Comparison of ENCODE assay signal across 9 cellular contexts in genomic region chr10:79981356-79981672, GRCh38. TPM values are rescaled to one million over a fixed set of nuclear protein-coding genes. Genes with fewer than 3 reads are reported as not detected.
A peak's percentile ranks its signal among the peaks of the same experiment; 100 is the strongest.
DNase-seq lines count a peak whose midpoint lies in the region; ATAC-seq, FAIRE-seq and TF ChIP-seq lines count a peak whose summit lies in the region.
"Had no signal": no experiment of that assay in that cellular context is flagged by ENCODE, and none has a peak within 500 bp of the region (broad histone marks: within the 10 kb centered on the region; RNA-seq: fewer than 3 reads in every experiment).

No MANE protein-coding gene starts in this region.

- H3K4me1 Mint-ChIP-seq in activated naive CD8-positive, alpha-beta T cell (ENCODE audit: low read depth), result peaks cover 8% of the 10 kb centered on the region

- no peaks in the 10 kb centered on the region for H4K20me1 ChIP-seq in HCT116 (ENCODE audit: insufficient read depth)

- intact Hi-C loops in HCT116 (cut with micrococcal nuclease), result no loop called here
- intact Hi-C loops in sigmoid colon (cut with DNase I), result loop anchor here (2.0 kb wide), 1 partner anchor 97 kb away; the partner anchor contains the start of gene TMEM254

- H3K4me1 ChIP-seq in HCT116 (ENCODE audit: control insufficient read depth in 1 of 2, insufficient read depth in 2 of 2, low read length in 2 of 2) (peaks cover 3 to 29% of the 10 kb centered on the region in 2 experiments), right atrium auricular region (peaks cover 0 to 30% of the 10 kb centered on the region in 2 donors), sigmoid colon (peaks cover 0 to 19% (median 12%) of the 10 kb centered on the region in 4 donors)

- H3K27ac Mint-ChIP-seq in activated naive CD8-positive, alpha-beta T cell, result no peak overlapping the region

- FAIRE-seq in GM12891 (lab: Jason Lieb, UNC), result no peak

- H3K4me3 ChIP-seq in HCT116 (replicated peaks in 1 of 2; ENCODE audit: low read depth in 1 of 2, low read length in 2 of 2) (peak overlapping the region; percentile 48 to 61), right atrium auricular region (peak overlapping the region; percentile 60 to 75), sigmoid colon (peak overlapping the region; percentile 45 to 80 (median 60))

- RAD21 ChIA-PET in HCT116 (lab: Charles Lee; ENCODE audit: low non-redundant PET in 1 of 2, low total read pairs in 2 of 2, uncharacterized antibody in 2 of 2, unreplicated experiment in 2 of 2), result no interaction called here

- WGBS in sigmoid colon, 2 donors, result 1 to 3% methylated on average over 19 of the region's 19 CpGs

- H3K4me3 Mint-ChIP-seq in activated naive CD8-positive, alpha-beta T cell, result peak overlapping the region; percentile 74

- H3K9me2 ChIP-seq in HCT116 (ENCODE audit: insufficient read depth), result no peaks in the 10 kb centered on the region

- no peak for TF ChIP-seq RAD21 in HCT116 (IDR thresholded peaks at IDR 0.05; ENCODE audit: low read depth)

- H3K36me3 ChIP-seq in HCT116 (ENCODE audit: control insufficient read depth in 1 of 2, insufficient read depth in 2 of 2, low read length in 2 of 2) (no peaks in the 10 kb centered on the region), right atrium auricular region (no peaks in the 10 kb centered on the region), sigmoid colon (no peaks in the 10 kb centered on the region)

- no peaks in the 10 kb centered on the region for H3K9me3 Mint-ChIP-seq in activated naive CD8-positive, alpha-beta T cell (ENCODE audit: low read depth)

- no peaks in the 10 kb centered on the region for H3K36me3 Mint-ChIP-seq in activated naive CD8-positive, alpha-beta T cell

- H2AFZ ChIP-seq in HCT116 (ENCODE audit: low read depth, low read length, poor library complexity, severe bottlenecking), result peak overlapping the region; percentile 88

- H3K4me2 ChIP-seq in HCT116 (ENCODE audit: low read length), result peak overlapping the region; percentile 89

- H3K27me3 Mint-ChIP-seq in activated naive CD8-positive, alpha-beta T cell, result peaks cover 28% of the 10 kb centered on the region

- H3K27me3 ChIP-seq in HCT116 (ENCODE audit: insufficient read depth, low read length) (no peaks in the 10 kb centered on the region), right atrium auricular region (no peaks in the 10 kb centered on the region), sigmoid colon (peaks cover 0 to 11% (median 5%) of the 10 kb centered on the region in 3 donors)

- H3K79me2 ChIP-seq in HCT116 (ENCODE audit: insufficient read depth, low read length), result no peaks in the 10 kb centered on the region

- no peak for TF ChIP-seq POLR2A in HCT116 (IDR thresholded peaks at IDR 0.05; ENCODE audit: borderline replicate concordance, extremely low read depth, insufficient read depth, insufficient read length)
- no peak for TF ChIP-seq POLR2A in sigmoid colon (IDR thresholded peaks at IDR 0.05)
- no peak for TF ChIP-seq POLR2A in GM12891 (IDR thresholded peaks at IDR 0.05; ENCODE audit: low read depth, low read length)

- peak overlapping the region; percentile 47 for H3K9ac ChIP-seq in HCT116 (ENCODE audit: low read length)

- POLR2A ChIA-PET in HCT116 (lab: Charles Lee), result no interaction called here

- H3K9me3 ChIP-seq in HCT116 (ENCODE audit: control insufficient read depth in 1 of 2, insufficient read depth in 1 of 2, low read depth in 1 of 2, low read length in 2 of 2) (no peaks in the 10 kb centered on the region), right atrium auricular region (no peaks in the 10 kb centered on the region), sigmoid colon (peaks cover 0 to 5% (median 0%) of the 10 kb centered on the region in 4 donors)

- ATAC-seq in HCT116, result peak; percentile 60
- no peak for ATAC-seq in HG03565 (IDR thresholded peaks at IDR 0.05; ENCODE audit: unreplicated experiment)

- H3K27ac ChIP-seq in HCT116 (ENCODE audit: low read depth, low read length), result peak overlapping the region; percentile 20; the same call in 1 of the 2 replicates
- peak overlapping the region; percentile 77 to 79 for H3K27ac ChIP-seq in right atrium auricular region
- H3K27ac ChIP-seq in sigmoid colon, result peak overlapping the region; percentile 22 to 86 (median 80)

- CTCF ChIA-PET in HCT116 (lab: Charles Lee), result no interaction called here

- no peak for DNase-seq in HCT116 (ENCODE audit: low read depth, low spot score)
- DNase-seq in right atrium auricular region (ENCODE audit: low spot score), result peak; percentile 61
- no peak for DNase-seq in sigmoid colon
- no peak for DNase-seq in occipital lobe (lab: John Stamatoyannopoulos, UW)
- DNase-seq in GM12891 (ENCODE audit: insufficient read length, low spot score), result no peak
- no peak for DNase-seq in RKO (ENCODE audit: low spot score)

- no peak for TF ChIP-seq EP300 in sigmoid colon (IDR thresholded peaks at IDR 0.05)

- no peak for TF ChIP-seq CTCF in HCT116 (IDR thresholded peaks at IDR 0.05 in 2 of 3, conservative IDR thresholded peaks at IDR 0.05 in 1 of 3; ENCODE audit: borderline replicate concordance in 1 of 3, insufficient read depth in 1 of 3, low read depth in 2 of 3, low read length in 2 of 3)
- no peak for TF ChIP-seq CTCF in right atrium auricular region (IDR thresholded peaks at IDR 0.05)
- no peak for TF ChIP-seq CTCF in sigmoid colon (IDR thresholded peaks at IDR 0.05)

- no TSS peak for BruUV-seq in HCT116 (replicated peaks; lab: Mats Ljungman, UMichigan)

TF ChIP-seq in HCT116, 20 proteins besides CTCF, POLR2A, EP300 and RAD21:
- TF ChIP-seq EGR1 (IDR thresholded peaks at IDR 0.05; ENCODE audit: low read depth), result 0 out of 2 replicates have a peak, but pooled peaks have one; percentile 37
- no peak for TF ChIP-seq ZBTB33 (IDR thresholded peaks at IDR 0.05; ENCODE audit: extremely low read depth, insufficient replicate concordance, low read length)
TF ChIP-seq in HCT116: peak in this region for 1.

TF ChIP-seq in GM12891, 5 proteins besides CTCF, POLR2A, EP300 and RAD21:
- TF ChIP-seq TAF1 (IDR thresholded peaks at IDR 0.05; ENCODE audit: low read depth, low read length) (no peak), POU2F2 (IDR thresholded peaks at IDR 0.05; ENCODE audit: low read depth, low read length) (no peak), POLR2AphosphoS5 (IDR thresholded peaks at IDR 0.05; ENCODE audit: low read depth, low read length) (no peak), SPI1 (IDR thresholded peaks at IDR 0.05; ENCODE audit: low read depth, low read length) (no peak), PAX5 (IDR thresholded peaks at IDR 0.05; ENCODE audit: insufficient read depth, low read length, severe bottlenecking) (no peak)

RNA-seq across cellular contexts. Expression of gene SFTPD, which starts 32.4 kb away (rescaled TPM):
- 0.66 TPM for total RNA-seq in HCT116 (2021; ENCODE audit: unreplicated experiment)
- polyA plus RNA-seq in HCT116 (2012), result not detected in 2 replicates
- total RNA-seq in right atrium auricular region, result 1 to 10 TPM in 1 of 2 donors, under 1 TPM in 1; 0.74 to 2.1 TPM
- 1 to 10 TPM in 2 of 4 donors, not detected in 2; 1.1 to 3.4 TPM for total RNA-seq in sigmoid colon
- under 1 TPM in 1 of 3 donors, not detected in 2; 0.28 TPM for polyA plus RNA-seq in sigmoid colon
- 0.62 TPM for total RNA-seq in occipital lobe
- not detected for polyA plus RNA-seq in GM12891 (2012; ENCODE audit: low read depth, missing spikeins)
- total RNA-seq: SK-MEL-5 had no signal

Comparison
In these comparisons a context has a peak if more than half of its experiments do, and no peak if none do; other contexts are left out.
1. H3K27ac ChIP-seq: peak in every context shown above with its lines; median percentile 80 in sigmoid colon; 78 in right atrium auricular region; 20 in HCT116.